In genomic region chr11:4393209-4394196, GRCh38 we compare ENCODE assay signal across 8 cellular contexts. TPM values are rescaled to one million over a fixed set of nuclear protein-coding genes. Genes with fewer than 3 reads are reported as not detected.
DNase-seq lines count a peak whose midpoint lies in the region; ATAC-seq and TF ChIP-seq lines count a peak whose summit lies in the region.

TSS of gene TRIM21 (minus strand) at chr11:4393702. CDS start at chr11:4390409, 3,293 bp downstream.

- DNase-seq in Caco-2 (peak; percentile 82 to 85), HS-5 (ENCODE audit: low read depth) (peak; percentile 60), RWPE1 (ENCODE audit: low spot score) (peak; percentile 84), fibroblast of the aortic adventitia (ENCODE audit: low read depth) (peak; percentile 79), nephron progenitor cell (peak; percentile 80)

- H3K4me3 ChIP-seq in Caco-2 (ENCODE audit: low read depth, low read length) (peak within 1 kb of the TSS; percentile 83), fibroblast of the aortic adventitia (ENCODE audit: low read depth, low read length) (peak within 1 kb of the TSS; percentile 100)

- peak within 1 kb of the TSS; percentile 52 for H3K27ac Mint-ChIP-seq in Caco-2 (ENCODE audit: unreplicated experiment)
- peak within 1 kb of the TSS; percentile 96 for H3K27ac Mint-ChIP-seq in activated T-helper 17 cell treated with anti-CD3 and anti-CD28 coated beads, Interleukin-2, amount 50 U/mL, for 72 hours
- no peak within 1 kb of the TSS for H3K27ac Mint-ChIP-seq in nephron progenitor cell
- peak within 1 kb of the TSS; percentile 88 for H3K27ac Mint-ChIP-seq in stimulated activated naive CD8-positive, alpha-beta T cell treated with anti-CD3 and anti-CD28 coated beads, Interleukin-15, Interleukin-2, amounts not matched to agents 100 ng/mL and 50 ng/mL, for 24 hours

- H3K27me3 Mint-ChIP-seq in Caco-2 (ENCODE audit: insufficient read depth, unreplicated experiment) (peaks cover 3% of the 10 kb centered on the region), nephron progenitor cell (ENCODE audit: low read depth, poor library complexity) (peaks cover 20% of the 10 kb centered on the region)
- H3K27me3 Mint-ChIP-seq in activated T-helper 17 cell treated with anti-CD3 and anti-CD28 coated beads, Interleukin-2, amount 50 U/mL, for 72 hours = peaks cover 4% of the 10 kb centered on the region
- peaks cover 5% of the 10 kb centered on the region for H3K27me3 Mint-ChIP-seq in stimulated activated naive CD8-positive, alpha-beta T cell treated with anti-CD3 and anti-CD28 coated beads, Interleukin-15, Interleukin-2, amounts not matched to agents 100 ng/mL and 50 ng/mL, for 24 hours

- H3K9me3 Mint-ChIP-seq in Caco-2 (ENCODE audit: unreplicated experiment) (no peaks in the 10 kb centered on the region), nephron progenitor cell (peaks cover 48% of the 10 kb centered on the region)
- H3K9me3 Mint-ChIP-seq in activated T-helper 17 cell treated with anti-CD3 and anti-CD28 coated beads, Interleukin-2, amount 50 U/mL, for 72 hours = peaks cover 7% of the 10 kb centered on the region
- H3K9me3 Mint-ChIP-seq in stimulated activated naive CD8-positive, alpha-beta T cell treated with anti-CD3 and anti-CD28 coated beads, Interleukin-15, Interleukin-2, amounts not matched to agents 100 ng/mL and 50 ng/mL, for 24 hours = peaks cover 6% of the 10 kb centered on the region

- TF ChIP-seq CTCF in Caco-2 (IDR thresholded peaks at IDR 0.05; ENCODE audit: insufficient read depth in 1 of 2, low read depth in 1 of 2, low read length in 1 of 2, severe bottlenecking in 1 of 2, unreplicated experiment in 1 of 2) (no peak), RWPE1 (conservative IDR thresholded peaks at IDR 0.05; ENCODE audit: low read depth) (no peak), fibroblast of the aortic adventitia (IDR thresholded peaks at IDR 0.05; ENCODE audit: insufficient read depth, low read length) (no peak), nephron progenitor cell (IDR thresholded peaks at IDR 0.05) (no peak)

- intact Hi-C loops in Caco-2 (cut with micrococcal nuclease; ENCODE audit: unreplicated experiment) = loop anchor here (2.0 to 5.0 kb wide), 2 partner anchors 19 to 99 kb away; no protein-coding TSS in a partner anchor

- peak; percentile 98 for ATAC-seq in GM19468 (IDR thresholded peaks at IDR 0.05; ENCODE audit: extremely low read depth, unreplicated experiment)
- ATAC-seq in activated T-helper 17 cell treated with anti-CD3 and anti-CD28 coated beads, Interleukin-2, amount 50 U/mL, for 72 hours (replicated peaks) = peak; percentile 99

- no peaks in the 10 kb centered on the region for H3K36me3 ChIP-seq in Caco-2 (ENCODE audit: control insufficient read depth, insufficient read depth, low read length)

- POLR2A ChIA-PET in Caco-2 (lab: Charles Lee) (interaction anchor here (0.6 kb wide), 1 partner anchor 51 kb away, joined by 3 read pairs; no protein-coding TSS in a partner anchor), RWPE1 (lab: Yijun Ruan, JAX; ENCODE audit: low non-redundant PET) (interaction anchor here (0.7 kb wide), 1 partner anchor 209 kb away, joined by 3 read pairs; no protein-coding TSS in a partner anchor)

- no peaks in the 10 kb centered on the region for H3K27me3 ChIP-seq in Caco-2 (replicated peaks; ENCODE audit: control insufficient read depth, insufficient read depth, low read length)

- peak within 1 kb of the TSS; percentile 88 for H3K4me3 Mint-ChIP-seq in Caco-2 (ENCODE audit: unreplicated experiment)
- peak within 1 kb of the TSS; percentile 91 for H3K4me3 Mint-ChIP-seq in activated T-helper 17 cell treated with anti-CD3 and anti-CD28 coated beads, Interleukin-2, amount 50 U/mL, for 72 hours
- peak within 1 kb of the TSS; percentile 91 for H3K4me3 Mint-ChIP-seq in nephron progenitor cell
- peak within 1 kb of the TSS; percentile 89 for H3K4me3 Mint-ChIP-seq in stimulated activated naive CD8-positive, alpha-beta T cell treated with anti-CD3 and anti-CD28 coated beads, Interleukin-15, Interleukin-2, amounts not matched to agents 100 ng/mL and 50 ng/mL, for 24 hours

- H3K27ac ChIP-seq in RWPE1 = peak within 1 kb of the TSS; percentile 62

- H3K4me1 ChIP-seq in Caco-2 = no peaks in the 10 kb centered on the region

- BruUV-seq in Caco-2 (replicated peaks; lab: Mats Ljungman, UMichigan) = no TSS peak

- no peaks in the 10 kb centered on the region for H3K9me3 ChIP-seq in Caco-2

- H3K4me1 Mint-ChIP-seq in Caco-2 (ENCODE audit: low read depth, unreplicated experiment) (peaks cover 7% of the 10 kb centered on the region), nephron progenitor cell (peaks cover 16% of the 10 kb centered on the region)
- H3K4me1 Mint-ChIP-seq in activated T-helper 17 cell treated with anti-CD3 and anti-CD28 coated beads, Interleukin-2, amount 50 U/mL, for 72 hours = peaks cover 20% of the 10 kb centered on the region
- peaks cover 33% of the 10 kb centered on the region for H3K4me1 Mint-ChIP-seq in stimulated activated naive CD8-positive, alpha-beta T cell treated with anti-CD3 and anti-CD28 coated beads, Interleukin-15, Interleukin-2, amounts not matched to agents 100 ng/mL and 50 ng/mL, for 24 hours (ENCODE audit: low read depth)

- CTCF ChIA-PET in Caco-2 (lab: Charles Lee) (interaction anchor here (0.6 to 1.0 kb wide), 3 partner anchors 206 to 435 kb away, joined by 3 to 5 read pairs (median 4); no protein-coding TSS in a partner anchor), RWPE1 (lab: Yijun Ruan, JAX) (no interaction called here)

- H3K36me3 Mint-ChIP-seq in Caco-2 (ENCODE audit: insufficient read depth, unreplicated experiment) (no peaks in the 10 kb centered on the region), nephron progenitor cell (ENCODE audit: low read depth) (peaks cover 42% of the 10 kb centered on the region)
- H3K36me3 Mint-ChIP-seq in activated T-helper 17 cell treated with anti-CD3 and anti-CD28 coated beads, Interleukin-2, amount 50 U/mL, for 72 hours (ENCODE audit: low read depth) = peaks cover 47% of the 10 kb centered on the region
- H3K36me3 Mint-ChIP-seq in stimulated activated naive CD8-positive, alpha-beta T cell treated with anti-CD3 and anti-CD28 coated beads, Interleukin-15, Interleukin-2, amounts not matched to agents 100 ng/mL and 50 ng/mL, for 24 hours (ENCODE audit: low read depth) = peaks cover 42% of the 10 kb centered on the region

RNA-seq across cellular contexts. Expression of gene TRIM21, which starts in this region (rescaled TPM):
- total RNA-seq in Caco-2 (2022) (5.4 and 6.1 TPM in 2 replicates), fibroblast of the aortic adventitia (ENCODE audit: low replicate concordance) (15.4 and 15.6 TPM in 2 replicates)
- total RNA-seq in activated T-helper 17 cell treated with anti-CD3 and anti-CD28 coated beads, Interleukin-2, amount 50 U/mL, for 72 hours = 10 to 100 TPM; 26.5 to 36.0 TPM

Comparison
In these comparisons a context has a peak if more than half of its experiments do, and no peak if none do; other contexts are left out.
1. Peak in every context shown above with its lines: DNase-seq, ATAC-seq, H3K4me3 ChIP-seq and H3K27ac ChIP-seq.